Comparison of ENCODE assay signal across 11 cellular contexts in the genomic region with DNA sequence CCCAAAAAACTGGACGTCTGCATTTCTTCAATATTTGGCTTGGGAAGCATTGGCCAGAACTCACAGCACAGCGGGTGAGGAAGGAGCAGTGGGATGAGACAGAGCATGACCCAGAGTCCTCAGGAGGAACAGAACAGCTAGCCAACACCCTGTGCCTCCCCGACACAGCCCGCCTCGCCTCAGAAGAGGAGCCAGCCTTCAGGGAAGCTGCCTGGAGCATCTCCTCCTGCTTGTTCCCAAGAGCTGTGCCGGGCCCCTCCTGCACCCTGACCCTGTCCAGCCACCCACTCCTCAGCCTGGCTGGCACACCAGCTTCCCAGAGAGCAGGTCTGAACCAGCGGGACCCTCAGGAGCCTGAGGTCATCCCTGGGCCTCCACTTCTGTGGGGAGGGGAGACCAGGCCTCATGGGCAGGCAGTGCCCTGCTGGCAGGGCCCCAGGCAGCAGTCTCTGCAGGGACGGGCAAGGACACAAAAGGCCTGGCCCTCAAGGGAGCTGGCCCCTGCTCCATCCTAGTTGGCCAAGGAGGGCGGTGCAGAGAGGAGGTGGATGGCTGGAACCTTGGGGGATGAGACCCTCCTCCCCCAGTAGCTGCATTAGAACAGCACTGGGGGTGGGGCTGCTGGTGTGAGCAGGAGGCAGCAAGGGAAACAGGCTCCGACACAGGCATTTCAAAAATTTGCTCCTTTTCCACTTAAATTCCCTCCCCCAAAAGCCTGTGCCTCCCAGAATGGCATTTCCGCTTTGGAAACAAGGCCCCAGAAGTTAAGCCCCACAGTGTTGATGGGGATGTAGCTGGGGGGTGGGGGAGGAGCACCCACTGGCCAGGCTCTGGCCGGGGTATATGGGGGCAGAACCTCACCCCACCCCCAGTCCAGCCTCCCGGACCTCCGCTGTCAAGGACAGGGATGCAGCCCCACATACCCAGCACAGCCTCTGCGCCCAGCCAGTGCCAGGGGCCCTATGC. TPM values are rescaled to one million over a fixed set of nuclear protein-coding genes. Genes with fewer than 3 reads are reported as not detected.
DNase-seq lines count a peak whose midpoint lies in the region; ATAC-seq and TF ChIP-seq lines count a peak whose summit lies in the region.
"Had no signal": no experiment of that assay in that cellular context is flagged by ENCODE, and none has a peak within 500 bp of the region (broad histone marks: within the 10 kb centered on the region; RNA-seq: fewer than 3 reads in every experiment).

No MANE protein-coding gene starts in this region.

- H3K9me3 ChIP-seq in mesenchymal stem cell (ENCODE audit: control insufficient read depth, low read length) (no peaks in the 10 kb centered on the region), vagina (no peaks in the 10 kb centered on the region)

- peak overlapping the region; percentile 100 for H4K91ac ChIP-seq in mesenchymal stem cell (ENCODE audit: low read length)

- H3K27ac ChIP-seq in mesenchymal stem cell (ENCODE audit: low read length, poor library complexity, severe bottlenecking) (peak overlapping the region; percentile 98), vagina (peak overlapping the region; percentile 88)

- peak overlapping the region; percentile 95 for H2BK15ac ChIP-seq in mesenchymal stem cell (ENCODE audit: low read depth, poor library complexity, severe bottlenecking)

- peak overlapping the region; percentile 92 for H2BK5ac ChIP-seq in mesenchymal stem cell (ENCODE audit: low read depth, low read length, poor library complexity, severe bottlenecking)

- H2AFZ ChIP-seq in mesenchymal stem cell (ENCODE audit: low read depth, low read length), result no peak overlapping the region

- H3K27me3 ChIP-seq in mesenchymal stem cell (ENCODE audit: control insufficient read depth in 1 of 2, insufficient read depth in 1 of 2, low read length in 2 of 2) (no peaks in the 10 kb centered on the region), vagina (no peaks in the 10 kb centered on the region)

- H3K79me1 ChIP-seq in mesenchymal stem cell (replicated peaks; ENCODE audit: low read length, poor library complexity, severe bottlenecking), result no peaks in the 10 kb centered on the region

- peak overlapping the region; percentile 100 for H2AK5ac ChIP-seq in mesenchymal stem cell (ENCODE audit: low read length, severe bottlenecking)

- ATAC-seq in Right ventricle myocardium inferior (no peak), Right ventricle myocardium superior (ENCODE audit: poor library complexity) (no peak), GM21737 (IDR thresholded peaks at IDR 0.05; ENCODE audit: unreplicated experiment) (no peak)

- no peak for TF ChIP-seq CTCF in vagina (IDR thresholded peaks at IDR 0.05)

- peak overlapping the region; percentile 98 for H2BK120ac ChIP-seq in mesenchymal stem cell (ENCODE audit: low read depth, low read length)

- H3K4me1 ChIP-seq in mesenchymal stem cell (ENCODE audit: control insufficient read depth, insufficient read depth, low read depth, low read length) (peaks cover 79% of the 10 kb centered on the region), vagina (peaks cover 93% of the 10 kb centered on the region)

- H3K36me3 ChIP-seq in mesenchymal stem cell (ENCODE audit: control insufficient read depth in 1 of 2, insufficient read depth in 2 of 2, low read depth in 1 of 2, low read length in 2 of 2) (peaks cover 0 to 40% of the 10 kb centered on the region in 2 experiments), vagina (no peaks in the 10 kb centered on the region)

- H3K23ac ChIP-seq in mesenchymal stem cell (ENCODE audit: low read length in 2 of 2), result peak overlapping the region; percentile 25 to 92

- H3K14ac ChIP-seq in mesenchymal stem cell (ENCODE audit: low read length in 2 of 2), result peak overlapping the region; percentile 9 to 75

- H4K8ac ChIP-seq in mesenchymal stem cell (ENCODE audit: low read length), result peak overlapping the region; percentile 100

- TF ChIP-seq POLR2A in vagina (IDR thresholded peaks at IDR 0.05), result no peak

- DNase-seq in Right ventricle myocardium inferior (ENCODE audit: missing footprints) (peak; percentile 70), Right ventricle myocardium superior (no peak), epidermal melanocyte (ENCODE audit: insufficient read length, low spot score) (peak; percentile 63), mesenchymal stem cell (peak; percentile 87), vagina (ENCODE audit: extremely low spot score in 2 of 2) (no peak), NCI-H748 treated with DMSO at 0.1 percent for 48 hours (lab: John Stamatoyannopoulos, UW) (no peak)
- DNase-seq in stimulated activated CD4-positive, alpha-beta T cell treated with anti-CD3 and anti-CD28 coated beads, Interleukin-1b, Interleukin-23, amount 100 ng/mL, for 48 hours, result no peak
- DNase-seq: 8988T, amniotic stem cell had no signal

- H3K9ac ChIP-seq in mesenchymal stem cell (ENCODE audit: low read length), result peak overlapping the region; percentile 75

- intact Hi-C loops in Right ventricle myocardium inferior (cut with DNase I), result no loop called here
- intact Hi-C loops in Right ventricle myocardium superior (cut with DNase I), result no loop called here
- intact Hi-C loops in vagina (cut with DNase I), result loop anchor here (5.0 kb wide), 1 partner anchor 49 kb away; no protein-coding TSS in a partner anchor

- H3K18ac ChIP-seq in mesenchymal stem cell (ENCODE audit: low read depth in 1 of 2, low read length in 2 of 2), result peak overlapping the region; percentile 99

- H2BK12ac ChIP-seq in mesenchymal stem cell (ENCODE audit: low read length in 2 of 2), result peak overlapping the region; percentile 98 to 100

- H3K4ac ChIP-seq in mesenchymal stem cell (ENCODE audit: low read depth in 1 of 2, low read length in 2 of 2), result peak overlapping the region; percentile 96 to 100

- peak overlapping the region; percentile 34 to 56 for H3K4me3 ChIP-seq in mesenchymal stem cell (ENCODE audit: insufficient read depth in 1 of 2, low read depth in 1 of 2, low read length in 2 of 2)
- H3K4me3 ChIP-seq in vagina, result no peak overlapping the region

- H3K4me2 ChIP-seq in mesenchymal stem cell (ENCODE audit: low read length, poor library complexity, severe bottlenecking), result peak overlapping the region; percentile 66

- 6% methylated on average over 13 of the region's 15 CpGs for WGBS in mesenchymal stem cell

RNA-seq across cellular contexts. Expression of a gene that starts 1.8 kb away (rescaled TPM):
- total RNA-seq in Right ventricle myocardium inferior (76.7 TPM), Right ventricle myocardium superior (75.4 TPM), vagina (39.5 TPM)
- 169 TPM for polyA plus RNA-seq in mesenchymal stem cell (2013, experiment 1 of 2)
- 176 TPM for polyA plus RNA-seq in mesenchymal stem cell (2013, experiment 2 of 2)
- polyA plus RNA-seq: IgD-negative memory B cell had no signal

RNA-seq across cellular contexts. Expression of a gene that starts 34.4 kb away (rescaled TPM):
- not detected for total RNA-seq in Right ventricle myocardium inferior
- total RNA-seq in Right ventricle myocardium superior, result not detected
- not detected for polyA plus RNA-seq in mesenchymal stem cell (2013, experiment 1 of 2)
- not detected for polyA plus RNA-seq in mesenchymal stem cell (2013, experiment 2 of 2)
- not detected for total RNA-seq in vagina
- polyA plus RNA-seq: IgD-negative memory B cell had no signal

RNA-seq across cellular contexts. Expression of a gene that starts 46.3 kb away (rescaled TPM):
- total RNA-seq in Right ventricle myocardium inferior (not detected), Right ventricle myocardium superior (not detected), vagina (not detected)
- polyA plus RNA-seq in mesenchymal stem cell (2013, experiment 1 of 2), result not detected
- not detected for polyA plus RNA-seq in mesenchymal stem cell (2013, experiment 2 of 2)
- polyA plus RNA-seq: IgD-negative memory B cell had no signal

Comparison
In these comparisons a context has a peak if more than half of its experiments do, and no peak if none do; other contexts are left out.
1. DNase-seq: peak in Right ventricle myocardium inferior (single experiment), epidermal melanocyte (single experiment) and mesenchymal stem cell (single experiment); none in Right ventricle myocardium superior (single experiment), vagina (0 of 2), stimulated activated CD4-positive, alpha-beta T cell treated with anti-CD3 and anti-CD28 coated beads, Interleukin-1b, Interleukin-23, amount 100 ng/mL, for 48 hours (single experiment) and NCI-H748 treated with DMSO at 0.1 percent for 48 hours (single experiment).
2. H3K4me3 ChIP-seq: peak in mesenchymal stem cell (2 of 2); none in vagina (0 of 2).